8 cellular contexts compared by ENCODE assay signal in the genomic region with DNA sequence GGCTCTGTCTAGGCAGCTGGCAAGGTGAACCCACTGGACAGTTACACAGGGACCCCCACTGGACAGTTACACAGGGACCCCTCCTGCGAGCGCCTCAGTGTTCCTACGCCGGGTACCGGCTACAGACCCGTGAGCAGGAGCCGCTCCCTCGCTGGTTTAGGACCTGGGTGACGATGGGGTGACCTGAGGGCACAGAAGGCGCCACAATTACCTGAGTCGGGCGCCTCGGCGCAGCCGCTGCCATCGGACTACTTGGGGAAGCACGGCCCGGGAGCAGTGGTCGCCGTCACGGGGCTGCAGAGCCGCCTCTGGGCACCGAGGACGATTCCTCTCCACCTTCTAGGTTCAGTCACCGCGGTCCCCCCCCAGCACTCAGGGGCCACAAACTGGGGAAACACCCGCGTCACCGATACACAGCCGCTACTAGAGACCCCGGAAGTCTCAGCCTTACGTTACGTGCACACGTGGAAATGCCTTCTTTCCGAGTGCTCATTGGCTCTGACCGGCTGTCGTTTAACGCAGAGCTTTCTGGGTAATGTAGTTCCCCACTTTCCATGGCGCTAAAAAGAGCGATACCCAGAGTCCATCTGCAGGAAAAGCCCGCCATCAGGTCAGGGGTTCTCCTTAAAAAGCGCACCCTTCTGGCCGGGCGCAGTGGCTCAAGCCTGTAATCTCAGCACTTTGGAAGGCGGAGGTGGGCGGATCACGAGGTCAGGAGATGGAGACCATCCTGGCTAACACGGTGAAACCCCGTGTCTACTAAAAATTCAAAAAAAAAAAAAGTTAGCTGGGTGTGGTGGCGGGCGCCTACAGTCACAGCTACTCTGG. TPM values are rescaled to one million over a fixed set of nuclear protein-coding genes. Genes with fewer than 3 reads are reported as not detected.
DNase-seq lines count a peak whose midpoint lies in the region; ATAC-seq and TF ChIP-seq lines count a peak whose summit lies in the region.
"Not testable (repeated sequence)": the region's sequence is repeated elsewhere in the genome, so short reads cannot be mapped to it uniquely, and the experiment has no call there.

ZNF417 (minus strand) TSS at position 425 of the 828 bp plus-strand sequence; CDS start at position 244, 181 bp downstream.

- H3K36me3 ChIP-seq in WERI-Rb-1 (peaks cover 40% of the 10 kb centered on the region), spleen (peaks cover 0 to 51% (median 17%) of the 10 kb centered on the region in 6 donors)

- TF ChIP-seq CTCF in WERI-Rb-1 (IDR thresholded peaks at IDR 0.05; ENCODE audit: low read depth, low read length) (peak; percentile 30; the same call in 1 of the 2 replicates), cardiac fibroblast (IDR thresholded peaks at IDR 0.05; ENCODE audit: low read depth, low read length) (peak; percentile 18), spleen (IDR thresholded peaks at IDR 0.05 in 8 of 11, conservative IDR thresholded peaks at IDR 0.05 in 3 of 11) (peak in 3 of 11 experiments; percentile 29 to 43 (median 39))

- peak in 1 of 3 donors; percentile 42 for TF ChIP-seq POLR2A in spleen (IDR thresholded peaks at IDR 0.05)

- ATAC-seq in GM18873 (IDR thresholded peaks at IDR 0.05; ENCODE audit: low FRiP score, unreplicated experiment) = peak; percentile 90
- peak; percentile 94 for ATAC-seq in HG03139 (IDR thresholded peaks at IDR 0.05; ENCODE audit: unreplicated experiment)

- H3K9me3 ChIP-seq in WERI-Rb-1 (ENCODE audit: severe bottlenecking) = not testable (repeated sequence)
- H3K9me3 ChIP-seq in spleen = peaks cover 0 to 41% (median 11%) of the 10 kb centered on the region in 8 donors

- intact Hi-C loops in spleen (cut with DNase I; ENCODE audit: low total_unique reads) = not testable (repeated sequence)

- peaks cover 8 to 24% (median 18%) of the 10 kb centered on the region in 6 donors for H3K4me1 ChIP-seq in spleen

- H3K4me3 ChIP-seq in WERI-Rb-1 (ENCODE audit: low read depth, low read length) (peak within 1 kb of the TSS; percentile 87), cardiac fibroblast (replicated peaks in 1 of 2; ENCODE audit: low read depth in 2 of 2, low read length in 2 of 2) (peak within 1 kb of the TSS; percentile 61 to 81), spleen (peak within 1 kb of the TSS; percentile 68 to 94 (median 76))

- WGBS in spleen, 5 donors = 0 to 2% (median 0%) methylated on average over 32 to 51 of the region's 51 CpGs

- H3K27me3 ChIP-seq in WERI-Rb-1 (ENCODE audit: insufficient read depth, low read depth, severe bottlenecking); spleen (replicated peaks in 1 of 7): not testable (repeated sequence)

- DNase-seq in AG08395 (ENCODE audit: low spot score) (peak; percentile 95), NCI-H2196 treated with DMSO at 0.1 percent for 48 hours (lab: John Stamatoyannopoulos, UW; ENCODE audit: unreplicated experiment) (peak; percentile 85), WERI-Rb-1 (peak; percentile 94), cardiac fibroblast (ENCODE audit: low read depth in 2 of 2) (peak; percentile 96 to 97), inferior parietal cortex (ENCODE audit: extremely low spot score) (peak; percentile 99), spleen (peak; percentile 93)

- H3K27ac ChIP-seq in WERI-Rb-1 (peak within 1 kb of the TSS; percentile 68), spleen (peak within 1 kb of the TSS; percentile 69 to 91 (median 85))

RNA-seq across cellular contexts. Expression of gene ZNF417, which starts in this region (rescaled TPM):
- total RNA-seq in spleen = 10 to 100 TPM; 22.6 to 31.2 (median 24.7) TPM
- 1 to 10 TPM; 1.5 to 3.3 (median 1.6) TPM for polyA plus RNA-seq in spleen

Comparison
In these comparisons a context has a peak if more than half of its experiments do, and no peak if none do; other contexts are left out.
1. Peak in every context shown above with its lines: DNase-seq, ATAC-seq, H3K4me3 ChIP-seq and H3K27ac ChIP-seq.